30 cellular contexts compared by ENCODE assay signal in genomic region chr13:84132491-84132890, GRCh38.
"Had no signal": no experiment of that assay in that cellular context is flagged by ENCODE, and none has a peak within 500 bp of the region (broad histone marks: within the 10 kb centered on the region; RNA-seq: fewer than 3 reads in every experiment).

No MANE protein-coding gene starts in this region.

- ATAC-seq: activated naive CD4-positive, alpha-beta T cell treated with anti-CD3 and anti-CD28 coated beads, Interleukin-2, amount 50 U/mL, for 72 hours; activated T-cell treated with anti-CD3 and anti-CD28 coated beads, Interleukin-2, amount 50 U/mL, for 4 hours; Panc1 had no signal

- H3K9me3 Mint-ChIP-seq: activated T-cell treated with anti-CD3 and anti-CD28 coated beads, Interleukin-2, amount 50 U/mL, for 4 hours; central memory CD8-positive, alpha-beta T cell had no signal

- H3K27ac ChIP-seq: SJCRH30 had no signal

- FAIRE-seq: astrocyte had no signal

- H3K4me1 ChIP-seq: SJCRH30 had no signal

- H3K36me3 Mint-ChIP-seq: activated naive CD4-positive, alpha-beta T cell treated with anti-CD3 and anti-CD28 coated beads, Interleukin-2, amount 50 U/mL, for 72 hours; brain had no signal

- H3K4me3 ChIP-seq: MG63, SJCRH30 had no signal

- H3K36me3 ChIP-seq: MG63, SJCRH30 had no signal

- H3K27me3 Mint-ChIP-seq: brain; central memory CD8-positive, alpha-beta T cell had no signal

- H3K4me2 ChIP-seq: SK-N-SH had no signal

- H3K4me3 Mint-ChIP-seq: activated T-cell treated with anti-CD3 and anti-CD28 coated beads, Interleukin-2, amount 50 U/mL, for 4 hours; brain; central memory CD8-positive, alpha-beta T cell had no signal

- DNase-seq: activated CD4-positive, alpha-beta T cell treated with anti-CD3 and anti-CD28 coated beads for 48 hours; activated CD4-positive, alpha-beta T cell treated with anti-CD3 and anti-CD28 coated beads, Interleukin-2, amount 50 U/mL, for 48 hours; activated CD4-positive, CD25-positive, alpha-beta regulatory T cell treated with anti-CD3 and anti-CD28 coated beads, Interleukin-2, amount 50 U/mL, for 72 hours; activated CD8-positive, alpha-beta memory T cell treated with anti-CD3 and anti-CD28 coated beads for 24 hours; activated effector memory CD4-positive, alpha-beta T cell treated with anti-CD3 and anti-CD28 coated beads, Interleukin-2, amount 50 U/mL, for 16 hours; activated naive CD4-positive, alpha-beta T cell treated with Interleukin-2 at 50 U/mL for 16 hours; activated T-cell treated with anti-CD3 and anti-CD28 coated beads, Interleukin-2, amount 50 U/mL, for 4 hours; amygdala; cortex of kidney; MG63; MV-4-11; NCI-H1092 treated with DMSO at 0.1 percent for 48 hours; NCI-H1417 treated with DMSO at 0.1 percent for 48 hours; NCI-H1694 treated with DMSO at 0.1 percent for 48 hours; NCI-H2029 treated with DMSO at 0.1 percent for 48 hours; NCI-H345; NCI-H510A; NCI-H774; NK-92 treated with Interleukin-12 subunit alpha and Interleukin-12 subunit beta, amount 100 ng/mL, for 24 hours; OCI-M1; Right ventricle myocardium superior; RPMI8226; SJCRH30; SK-N-SH; T-helper 1 cell had no signal

- H3K27ac Mint-ChIP-seq: activated naive CD4-positive, alpha-beta T cell treated with anti-CD3 and anti-CD28 coated beads, Interleukin-2, amount 50 U/mL, for 72 hours; brain had no signal

- H3K27me3 ChIP-seq: MG63, SJCRH30 had no signal

- H3K9ac ChIP-seq: SK-N-SH had no signal

- H3K9me3 ChIP-seq: MG63, SJCRH30, SK-N-SH had no signal
